In genomic region chrX:43870758-43871419, GRCh38 we compare ENCODE assay signal across 1 cellular context.
A peak's percentile ranks its signal among the peaks of the same experiment; 100 is the strongest.
TF ChIP-seq lines count a peak whose summit lies in the region.

No MANE protein-coding gene starts in this region.

TF ChIP-seq in K562, 482 proteins besides CTCF, POLR2A, EP300 and RAD21:
- TF ChIP-seq NFIC (IDR thresholded peaks at IDR 0.05) (peak; percentile 49; the same call in 1 of the 2 replicates), HES1 (IDR thresholded peaks at IDR 0.05; ENCODE audit: low read depth) (no peak)
TF ChIP-seq in K562: peak in this region for 1.
